ENCODE assay signal across 9 cellular contexts in the genomic region with DNA sequence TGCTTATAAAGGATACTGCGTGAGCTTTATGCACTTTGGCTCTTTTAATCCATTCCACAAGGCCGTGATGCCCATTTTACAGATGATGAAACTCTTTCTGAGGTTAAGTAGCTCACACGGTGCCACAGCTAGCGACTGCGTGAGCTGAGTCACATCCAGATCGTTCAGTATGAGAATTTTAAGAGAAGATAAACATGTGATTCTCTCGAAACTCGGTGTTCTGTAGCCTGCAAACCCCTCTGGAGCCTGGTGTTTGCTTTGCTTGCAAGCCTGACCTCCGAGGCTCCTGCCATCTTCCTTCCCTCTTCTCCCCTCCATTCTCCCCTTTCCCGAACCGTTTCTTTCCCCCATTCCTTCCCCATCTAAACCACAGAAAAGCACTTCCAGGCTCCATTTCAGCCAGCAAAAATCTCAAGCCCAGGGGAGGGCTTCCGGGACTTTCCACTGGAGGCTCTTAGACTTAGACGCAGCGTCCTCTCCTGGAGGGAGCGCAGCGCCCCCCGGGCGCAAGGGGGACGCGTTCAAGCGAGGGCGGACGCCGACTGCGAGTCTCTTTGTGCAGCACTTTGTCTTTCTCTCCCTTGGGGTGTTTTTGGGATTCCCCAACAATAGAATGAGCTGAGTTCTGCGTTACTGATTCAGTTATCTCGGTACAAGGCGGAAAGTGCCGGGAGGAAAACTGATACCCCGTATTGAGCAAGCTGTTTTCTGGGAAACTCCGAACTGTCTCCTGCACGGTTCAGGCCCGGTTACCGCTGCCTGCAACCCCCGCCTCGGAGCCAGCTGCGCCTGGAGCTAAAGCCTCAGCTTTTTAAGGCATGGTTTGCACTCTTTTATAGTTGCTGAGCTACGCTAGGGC. TPM values are rescaled to one million over a fixed set of nuclear protein-coding genes. Genes with fewer than 3 reads are reported as not detected.
DNase-seq lines count a peak whose midpoint lies in the region; ATAC-seq and TF ChIP-seq lines count a peak whose summit lies in the region.
"Had no signal": no experiment of that assay in that cellular context is flagged by ENCODE, and none has a peak within 500 bp of the region (broad histone marks: within the 10 kb centered on the region; RNA-seq: fewer than 3 reads in every experiment).

No MANE protein-coding gene starts in this region.

- H3K4me3 Mint-ChIP-seq in activated naive CD8-positive, alpha-beta T cell treated with anti-CD3 and anti-CD28 coated beads for 36 hours: peak overlapping the region; percentile 67

- peaks cover 80% of the 10 kb centered on the region for H3K27me3 Mint-ChIP-seq in activated naive CD8-positive, alpha-beta T cell treated with anti-CD3 and anti-CD28 coated beads for 36 hours

- H3K9me3 Mint-ChIP-seq in activated naive CD8-positive, alpha-beta T cell treated with anti-CD3 and anti-CD28 coated beads for 36 hours: peaks cover 5% of the 10 kb centered on the region

- H3K4me3 ChIP-seq in iPS-18c (ENCODE audit: insufficient read depth, low read depth, low read length): peak overlapping the region; percentile 25; the same call in 1 of the 2 replicates
- H3K4me3 ChIP-seq: SJSA1 had no signal

- peak; percentile 33 for TF ChIP-seq POLR2A in GM19099 (IDR thresholded peaks at IDR 0.05; ENCODE audit: extremely low read depth, insufficient read length, low read depth)

- H3K36me3 Mint-ChIP-seq in activated naive CD8-positive, alpha-beta T cell treated with anti-CD3 and anti-CD28 coated beads for 36 hours: peaks cover 3% of the 10 kb centered on the region

- peak; percentile 60 for ATAC-seq in HG03175 (IDR thresholded peaks at IDR 0.05; ENCODE audit: unreplicated experiment)

- peak overlapping the region; percentile 78 for H3K27ac Mint-ChIP-seq in activated naive CD8-positive, alpha-beta T cell treated with anti-CD3 and anti-CD28 coated beads for 36 hours

- H3K9me3 ChIP-seq in iPS-18c (ENCODE audit: control insufficient read depth, insufficient read depth, low read length): no peaks in the 10 kb centered on the region
- H3K9me3 ChIP-seq: SJSA1 had no signal

- peaks cover 10% of the 10 kb centered on the region for H3K4me1 Mint-ChIP-seq in activated naive CD8-positive, alpha-beta T cell treated with anti-CD3 and anti-CD28 coated beads for 36 hours

- DNase-seq in DMS53 treated with DMSO at 0.1 percent for 48 hours (lab: John Stamatoyannopoulos, UW; ENCODE audit: unreplicated experiment): peak; percentile 2
- peak; percentile 27 for DNase-seq in activated naive CD8-positive, alpha-beta T cell treated with anti-CD3 and anti-CD28 coated beads for 36 hours
- peak; percentile 24 to 34 for DNase-seq in stimulated activated CD4-positive, alpha-beta T cell treated with anti-CD3 and anti-CD28 coated beads, Interleukin-2, amount 100 ng/mL, for 24 hours
- no peak for DNase-seq in H4 (ENCODE audit: low spot score)
- DNase-seq in T1000 (lab: John Stamatoyannopoulos, UW): no peak

RNA-seq across cellular contexts. Expression of a gene that starts 38.0 kb away (rescaled TPM):
- 10 to 100 TPM; 21.7 to 23.5 TPM for total RNA-seq in activated naive CD8-positive, alpha-beta T cell treated with anti-CD3 and anti-CD28 coated beads for 36 hours
- 16.3 and 29.9 TPM in 2 replicates for total RNA-seq in H4 (2014; rRNA removed; shearing (Covaris generic))

Comparison
In these comparisons a context has a peak if more than half of its experiments do, and no peak if none do; other contexts are left out.
1. DNase-seq: peak in DMS53 treated with DMSO at 0.1 percent for 48 hours (single experiment), activated naive CD8-positive, alpha-beta T cell treated with anti-CD3 and anti-CD28 coated beads for 36 hours (single experiment) and stimulated activated CD4-positive, alpha-beta T cell treated with anti-CD3 and anti-CD28 coated beads, Interleukin-2, amount 100 ng/mL, for 24 hours (2 of 2); none in H4 (single experiment) and T1000 (single experiment).